In genomic region chr14:41673601-41674000, GRCh38 we compare ENCODE assay signal across 8 cellular contexts.
DNase-seq lines count a peak whose midpoint lies in the region; ATAC-seq, FAIRE-seq and TF ChIP-seq lines count a peak whose summit lies in the region.
"Not testable (repeated sequence)": the region's sequence is repeated elsewhere in the genome, so short reads cannot be mapped to it uniquely, and the experiment has no call there.

No MANE protein-coding gene starts in this region.

- not testable (repeated sequence) for H3K27me3 Mint-ChIP-seq in glutamatergic neuron (ENCODE audit: unreplicated experiment); osteocyte (ENCODE audit: unreplicated experiment); stimulated activated memory B cell treated with anti-CD40 and anti-IgM and Interleukin-4, amounts not matched to agents 10 μg/mL and 1 μg/mL and 100 μg/mL, for 72 hours; stimulated activated naive CD8-positive, alpha-beta T cell treated with anti-CD3 and anti-CD28 coated beads, Interleukin-15, amount 100 ng/mL, for 72 hours

- H3K4me3 Mint-ChIP-seq in glutamatergic neuron (ENCODE audit: unreplicated experiment); osteocyte (ENCODE audit: unreplicated experiment); stimulated activated memory B cell treated with anti-CD40 and anti-IgM and Interleukin-4, amounts not matched to agents 10 μg/mL and 1 μg/mL and 100 μg/mL, for 72 hours; stimulated activated naive CD8-positive, alpha-beta T cell treated with anti-CD3 and anti-CD28 coated beads, Interleukin-15, amount 100 ng/mL, for 72 hours: not testable (repeated sequence)

- peak; percentile 27 for DNase-seq in glutamatergic neuron
- peak; percentile 20 for DNase-seq in Right ventricle myocardium superior
- peak; percentile 24 to 65 (median 27) for DNase-seq in right cardiac atrium
- peak; percentile 71 for DNase-seq in kidney
- peak; percentile 82 for DNase-seq in osteocyte (ENCODE audit: extremely low spot score, unreplicated experiment)
- DNase-seq in stimulated activated naive CD8-positive, alpha-beta T cell treated with anti-CD3 and anti-CD28 coated beads, Interleukin-15, amount 100 ng/mL, for 72 hours; testis: not testable (repeated sequence)

- not testable (repeated sequence) for TF ChIP-seq POLR2A in testis (IDR thresholded peaks at IDR 0.05)

- not testable (repeated sequence) for ATAC-seq in Right ventricle myocardium superior (ENCODE audit: poor library complexity); right cardiac atrium
- ATAC-seq in stimulated activated memory B cell treated with anti-CD40 and anti-IgM and Interleukin-4, amounts not matched to agents 10 μg/mL and 1 μg/mL and 100 μg/mL, for 72 hours: peak; percentile 59
- peak; percentile 59 for ATAC-seq in stimulated activated naive CD8-positive, alpha-beta T cell treated with anti-CD3 and anti-CD28 coated beads, Interleukin-15, amount 100 ng/mL, for 72 hours

- not testable (repeated sequence) for TF ChIP-seq CTCF in glutamatergic neuron (IDR thresholded peaks at IDR 0.05; ENCODE audit: partially characterized antibody, unreplicated experiment); kidney (IDR thresholded peaks at IDR 0.05; ENCODE audit: borderline replicate concordance, extremely low read depth, insufficient read depth); osteocyte (IDR thresholded peaks at IDR 0.05); testis (IDR thresholded peaks at IDR 0.05)

- FAIRE-seq in kidney (lab: Jason Lieb, UNC): not testable (repeated sequence)

- H3K36me3 Mint-ChIP-seq in glutamatergic neuron (ENCODE audit: unreplicated experiment): peaks cover 17% of the 10 kb centered on the region
- H3K36me3 Mint-ChIP-seq in osteocyte (ENCODE audit: unreplicated experiment); stimulated activated memory B cell treated with anti-CD40 and anti-IgM and Interleukin-4, amounts not matched to agents 10 μg/mL and 1 μg/mL and 100 μg/mL, for 72 hours: not testable (repeated sequence)

- not testable (repeated sequence) for H3K9me3 ChIP-seq in right cardiac atrium (ENCODE audit: control insufficient read depth, low read length); kidney (ENCODE audit: control insufficient read depth in 1 of 2, low read length in 2 of 2); testis

- not testable (repeated sequence) for H3K27ac ChIP-seq in right cardiac atrium (ENCODE audit: low read length); kidney (ENCODE audit: low read depth in 2 of 2, low read length in 2 of 2); testis

- H3K27ac Mint-ChIP-seq in glutamatergic neuron (ENCODE audit: unreplicated experiment); osteocyte (ENCODE audit: unreplicated experiment); stimulated activated memory B cell treated with anti-CD40 and anti-IgM and Interleukin-4, amounts not matched to agents 10 μg/mL and 1 μg/mL and 100 μg/mL, for 72 hours; stimulated activated naive CD8-positive, alpha-beta T cell treated with anti-CD3 and anti-CD28 coated beads, Interleukin-15, amount 100 ng/mL, for 72 hours: not testable (repeated sequence)

- not testable (repeated sequence) for H3K9ac ChIP-seq in kidney (ENCODE audit: low read length in 2 of 2)

- not testable (repeated sequence) for H3K4me3 ChIP-seq in right cardiac atrium (ENCODE audit: low read length); kidney (ENCODE audit: low read length in 2 of 2)
- H3K4me3 ChIP-seq in testis: peak overlapping the region; percentile 10 to 50

- not testable (repeated sequence) for H3K9me3 Mint-ChIP-seq in glutamatergic neuron (ENCODE audit: unreplicated experiment); osteocyte (ENCODE audit: unreplicated experiment); stimulated activated memory B cell treated with anti-CD40 and anti-IgM and Interleukin-4, amounts not matched to agents 10 μg/mL and 1 μg/mL and 100 μg/mL, for 72 hours
- H3K9me3 Mint-ChIP-seq in stimulated activated naive CD8-positive, alpha-beta T cell treated with anti-CD3 and anti-CD28 coated beads, Interleukin-15, amount 100 ng/mL, for 72 hours: peaks cover 4 to 12% of the 10 kb centered on the region in 2 donors

- WGBS in right cardiac atrium: 96% methylated on average over 24 of the region's 24 CpGs
- WGBS in testis, 2 donors: 71 to 86% methylated on average over 5 to 21 of the region's 24 CpGs

- H3K4me1 Mint-ChIP-seq in glutamatergic neuron (ENCODE audit: low read depth, unreplicated experiment); osteocyte (ENCODE audit: unreplicated experiment); stimulated activated memory B cell treated with anti-CD40 and anti-IgM and Interleukin-4, amounts not matched to agents 10 μg/mL and 1 μg/mL and 100 μg/mL, for 72 hours; stimulated activated naive CD8-positive, alpha-beta T cell treated with anti-CD3 and anti-CD28 coated beads, Interleukin-15, amount 100 ng/mL, for 72 hours: not testable (repeated sequence)

- H3K4me1 ChIP-seq in right cardiac atrium (ENCODE audit: control insufficient read depth, insufficient read depth, low read length); kidney (ENCODE audit: control insufficient read depth in 1 of 2, insufficient read depth in 1 of 2, low read depth in 1 of 2, low read length in 2 of 2); testis: not testable (repeated sequence)

- not testable (repeated sequence) for H3K27me3 ChIP-seq in right cardiac atrium (ENCODE audit: control insufficient read depth, insufficient read depth); testis

- intact Hi-C loops in Right ventricle myocardium superior (cut with DNase I); right cardiac atrium (cut with DNase I); kidney (cut with DNase I); testis (cut with DNase I; ENCODE audit: low total_unique reads): not testable (repeated sequence)

- H3K36me3 ChIP-seq in kidney (ENCODE audit: control insufficient read depth in 1 of 2, insufficient read depth in 2 of 2, low read length in 2 of 2); testis (ENCODE audit: low read depth, missing control alignments): not testable (repeated sequence)
